In the genomic region with DNA sequence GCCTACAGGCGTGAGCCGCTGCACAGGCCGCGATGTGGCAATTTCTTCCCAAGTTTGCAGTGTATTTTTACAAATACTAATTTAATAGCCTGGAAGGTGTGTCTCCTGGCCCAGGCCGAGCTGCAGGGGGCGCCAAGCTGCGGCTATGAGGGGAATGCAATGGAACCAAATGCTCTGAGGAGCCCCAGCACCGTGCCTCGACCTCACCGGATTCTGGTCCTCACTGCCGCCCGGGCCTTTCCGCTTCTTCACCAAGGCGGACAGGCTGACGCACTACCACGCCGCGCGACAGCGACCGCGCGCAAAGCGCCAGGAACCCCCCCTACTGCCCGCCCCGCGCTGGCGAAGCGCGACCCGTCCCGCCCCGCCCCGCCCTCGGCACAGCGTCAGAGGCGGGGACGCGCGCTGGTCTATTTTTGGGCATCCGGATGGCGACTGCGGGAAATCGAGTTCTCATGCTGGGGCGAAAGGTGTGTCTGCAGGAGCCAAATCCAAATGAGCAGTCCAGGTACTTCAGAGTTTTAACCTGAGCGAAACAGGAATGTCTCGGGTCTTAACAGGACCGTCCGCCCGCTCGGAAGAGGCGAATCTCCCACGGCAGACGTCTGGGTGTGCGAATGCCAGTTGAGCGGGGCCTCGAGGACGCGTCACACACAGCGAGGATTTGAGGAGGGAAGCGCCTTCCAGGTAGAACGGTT, we compare ENCODE assay signal across 8 cellular contexts.
DNase-seq lines count a peak whose midpoint lies in the region; ATAC-seq lines count a peak whose summit lies in the region.

No MANE protein-coding gene starts in this region.

- DNase-seq in AG08396 (ENCODE audit: low spot score): peak; percentile 86
- DNase-seq in activated CD4-positive, alpha-beta T cell treated with anti-CD3 and anti-CD28 coated beads, Interleukin-2, amount 50 U/mL, for 1 hour: peak; percentile 74
- DNase-seq in cortex of kidney (lab: John Stamatoyannopoulos, UW): peak; percentile 22
- peak; percentile 55 to 73 (median 65) for DNase-seq in stimulated activated CD4-positive, alpha-beta T cell treated with anti-CD3 and anti-CD28 coated beads, Interleukin-12 subunit alpha, Interleukin-12 subunit beta, amount 100 ng/mL, for 48 hours (ENCODE audit: low read depth in 2 of 3, low spot score in 1 of 3)
- no peak for DNase-seq in NCI-H2171 (lab: John Stamatoyannopoulos, UW)
- no peak for DNase-seq in HuH-7 (ENCODE audit: low spot score)

- ATAC-seq in HG03175 (IDR thresholded peaks at IDR 0.05; ENCODE audit: unreplicated experiment): peak; percentile 52

- peak overlapping the region; percentile 71 for H3K27ac ChIP-seq in layer of hippocampus (ENCODE audit: low read depth, low read length)

- H3K27me3 ChIP-seq in layer of hippocampus (ENCODE audit: control insufficient read depth, insufficient read depth, low read length): no peaks in the 10 kb centered on the region

Comparison
In these comparisons a context has a peak if more than half of its experiments do, and no peak if none do; other contexts are left out.
1. DNase-seq: peak in AG08396 (single experiment), activated CD4-positive, alpha-beta T cell treated with anti-CD3 and anti-CD28 coated beads, Interleukin-2, amount 50 U/mL, for 1 hour (single experiment), cortex of kidney (single experiment) and stimulated activated CD4-positive, alpha-beta T cell treated with anti-CD3 and anti-CD28 coated beads, Interleukin-12 subunit alpha, Interleukin-12 subunit beta, amount 100 ng/mL, for 48 hours (3 of 3); none in NCI-H2171 (single experiment) and HuH-7 (single experiment).